ENCODE assay signal across 1 cellular context in the genomic region with DNA sequence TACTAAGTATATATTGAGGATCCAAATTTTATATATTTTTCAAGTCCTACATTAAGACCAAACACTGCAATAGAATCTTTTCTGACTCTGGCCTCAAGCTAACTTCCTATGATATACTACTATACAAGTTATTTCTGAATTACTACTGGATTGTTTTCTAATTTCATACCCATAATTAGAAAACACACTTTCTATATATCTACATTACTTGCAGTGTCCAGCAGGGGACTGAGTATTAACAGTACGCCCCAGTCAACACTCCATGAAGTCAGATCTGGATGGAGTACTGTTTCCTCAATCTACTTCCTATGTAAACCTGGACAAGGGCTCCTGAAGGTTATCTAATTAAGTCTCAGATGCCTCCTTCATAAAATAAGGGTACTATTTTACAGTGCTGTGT.
TF ChIP-seq lines count a peak whose summit lies in the region.

No MANE protein-coding gene starts in this region.

TF ChIP-seq in GM23338, 12 proteins besides CTCF, POLR2A, EP300 and RAD21:
- TF ChIP-seq POLR2AphosphoS5 (IDR thresholded peaks at IDR 0.05; ENCODE audit: low read depth) (no peak), JUNB (IDR thresholded peaks at IDR 0.05; ENCODE audit: unreplicated experiment) (no peak), NANOG (IDR thresholded peaks at IDR 0.05; ENCODE audit: borderline replicate concordance) (no peak), CREB1 (CRISPR knock-in tag; IDR thresholded peaks at IDR 0.05; ENCODE audit: low read depth) (no peak), STAT1 (IDR thresholded peaks at IDR 0.05; ENCODE audit: unreplicated experiment) (no peak), ZNF114 (CRISPR knock-in tag; IDR thresholded peaks at IDR 0.05) (no peak), EZH2phosphoT487 (IDR thresholded peaks at IDR 0.05; ENCODE audit: unreplicated experiment) (no peak), EZH2 (IDR thresholded peaks at IDR 0.05; ENCODE audit: low read depth, unreplicated experiment) (no peak), ZNF331 (CRISPR knock-in tag; IDR thresholded peaks at IDR 0.05; ENCODE audit: low read depth) (no peak)
- TF ChIP-seq, protein P1, sequence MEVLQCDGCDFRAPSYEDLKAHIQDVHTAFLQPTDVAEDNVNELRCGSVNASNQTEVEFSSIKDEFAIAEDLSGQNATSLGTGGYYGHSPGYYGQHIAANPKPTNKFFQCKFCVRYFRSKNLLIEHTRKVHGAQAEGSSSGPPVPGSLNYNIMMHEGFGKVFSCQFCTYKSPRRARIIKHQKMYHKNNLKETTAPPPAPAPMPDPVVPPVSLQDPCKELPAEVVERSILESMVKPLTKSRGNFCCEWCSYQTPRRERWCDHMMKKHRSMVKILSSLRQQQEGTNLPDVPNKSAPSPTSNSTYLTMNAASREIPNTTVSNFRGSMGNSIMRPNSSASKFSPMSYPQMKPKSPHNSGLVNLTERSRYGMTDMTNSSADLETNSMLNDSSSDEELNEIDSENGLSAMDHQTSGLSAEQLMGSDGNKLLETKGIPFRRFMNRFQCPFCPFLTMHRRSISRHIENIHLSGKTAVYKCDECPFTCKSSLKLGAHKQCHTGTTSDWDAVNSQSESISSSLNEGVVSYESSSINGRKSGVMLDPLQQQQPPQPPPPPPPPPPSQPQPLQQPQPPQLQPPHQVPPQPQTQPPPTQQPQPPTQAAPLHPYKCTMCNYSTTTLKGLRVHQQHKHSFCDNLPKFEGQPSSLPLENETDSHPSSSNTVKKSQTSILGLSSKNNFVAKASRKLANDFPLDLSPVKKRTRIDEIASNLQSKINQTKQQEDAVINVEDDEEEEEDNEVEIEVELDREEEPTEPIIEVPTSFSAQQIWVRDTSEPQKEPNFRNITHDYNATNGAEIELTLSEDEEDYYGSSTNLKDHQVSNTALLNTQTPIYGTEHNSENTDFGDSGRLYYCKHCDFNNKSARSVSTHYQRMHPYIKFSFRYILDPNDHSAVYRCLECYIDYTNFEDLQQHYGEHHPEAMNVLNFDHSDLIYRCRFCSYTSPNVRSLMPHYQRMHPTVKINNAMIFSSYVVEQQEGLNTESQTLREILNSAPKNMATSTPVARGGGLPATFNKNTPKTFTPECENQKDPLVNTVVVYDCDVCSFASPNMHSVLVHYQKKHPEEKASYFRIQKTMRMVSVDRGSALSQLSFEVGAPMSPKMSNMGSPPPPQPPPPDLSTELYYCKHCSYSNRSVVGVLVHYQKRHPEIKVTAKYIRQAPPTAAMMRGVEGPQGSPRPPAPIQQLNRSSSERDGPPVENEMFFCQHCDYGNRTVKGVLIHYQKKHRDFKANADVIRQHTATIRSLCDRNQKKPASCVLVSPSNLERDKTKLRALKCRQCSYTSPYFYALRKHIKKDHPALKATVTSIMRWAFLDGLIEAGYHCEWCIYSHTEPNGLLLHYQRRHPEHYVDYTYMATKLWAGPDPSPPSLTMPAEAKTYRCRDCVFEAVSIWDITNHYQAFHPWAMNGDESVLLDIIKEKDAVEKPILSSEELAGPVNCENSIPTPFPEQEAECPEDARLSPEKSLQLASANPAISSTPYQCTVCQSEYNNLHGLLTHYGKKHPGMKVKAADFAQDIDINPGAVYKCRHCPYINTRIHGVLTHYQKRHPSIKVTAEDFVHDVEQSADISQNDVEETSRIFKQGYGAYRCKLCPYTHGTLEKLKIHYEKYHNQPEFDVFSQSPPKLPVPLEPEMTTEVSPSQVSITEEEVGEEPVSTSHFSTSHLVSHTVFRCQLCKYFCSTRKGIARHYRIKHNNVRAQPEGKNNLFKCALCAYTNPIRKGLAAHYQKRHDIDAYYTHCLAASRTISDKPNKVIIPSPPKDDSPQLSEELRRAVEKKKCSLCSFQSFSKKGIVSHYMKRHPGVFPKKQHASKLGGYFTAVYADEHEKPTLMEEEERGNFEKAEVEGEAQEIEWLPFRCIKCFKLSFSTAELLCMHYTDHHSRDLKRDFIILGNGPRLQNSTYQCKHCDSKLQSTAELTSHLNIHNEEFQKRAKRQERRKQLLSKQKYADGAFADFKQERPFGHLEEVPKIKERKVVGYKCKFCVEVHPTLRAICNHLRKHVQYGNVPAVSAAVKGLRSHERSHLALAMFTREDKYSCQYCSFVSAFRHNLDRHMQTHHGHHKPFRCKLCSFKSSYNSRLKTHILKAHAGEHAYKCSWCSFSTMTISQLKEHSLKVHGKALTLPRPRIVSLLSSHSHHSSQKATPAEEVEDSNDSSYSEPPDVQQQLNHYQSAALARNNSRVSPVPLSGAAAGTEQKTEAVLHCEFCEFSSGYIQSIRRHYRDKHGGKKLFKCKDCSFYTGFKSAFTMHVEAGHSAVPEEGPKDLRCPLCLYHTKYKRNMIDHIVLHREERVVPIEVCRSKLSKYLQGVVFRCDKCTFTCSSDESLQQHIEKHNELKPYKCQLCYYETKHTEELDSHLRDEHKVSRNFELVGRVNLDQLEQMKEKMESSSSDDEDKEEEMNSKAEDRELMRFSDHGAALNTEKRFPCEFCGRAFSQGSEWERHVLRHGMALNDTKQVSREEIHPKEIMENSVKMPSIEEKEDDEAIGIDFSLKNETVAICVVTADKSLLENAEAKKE (CRISPR knock-in tag; IDR thresholded peaks at IDR 0.05): no peak
- TF ChIP-seq, protein P2, sequence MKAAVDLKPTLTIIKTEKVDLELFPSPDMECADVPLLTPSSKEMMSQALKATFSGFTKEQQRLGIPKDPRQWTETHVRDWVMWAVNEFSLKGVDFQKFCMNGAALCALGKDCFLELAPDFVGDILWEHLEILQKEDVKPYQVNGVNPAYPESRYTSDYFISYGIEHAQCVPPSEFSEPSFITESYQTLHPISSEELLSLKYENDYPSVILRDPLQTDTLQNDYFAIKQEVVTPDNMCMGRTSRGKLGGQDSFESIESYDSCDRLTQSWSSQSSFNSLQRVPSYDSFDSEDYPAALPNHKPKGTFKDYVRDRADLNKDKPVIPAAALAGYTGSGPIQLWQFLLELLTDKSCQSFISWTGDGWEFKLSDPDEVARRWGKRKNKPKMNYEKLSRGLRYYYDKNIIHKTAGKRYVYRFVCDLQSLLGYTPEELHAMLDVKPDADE (IDR thresholded peaks at IDR 0.05): no peak
- TF ChIP-seq, protein P3, sequence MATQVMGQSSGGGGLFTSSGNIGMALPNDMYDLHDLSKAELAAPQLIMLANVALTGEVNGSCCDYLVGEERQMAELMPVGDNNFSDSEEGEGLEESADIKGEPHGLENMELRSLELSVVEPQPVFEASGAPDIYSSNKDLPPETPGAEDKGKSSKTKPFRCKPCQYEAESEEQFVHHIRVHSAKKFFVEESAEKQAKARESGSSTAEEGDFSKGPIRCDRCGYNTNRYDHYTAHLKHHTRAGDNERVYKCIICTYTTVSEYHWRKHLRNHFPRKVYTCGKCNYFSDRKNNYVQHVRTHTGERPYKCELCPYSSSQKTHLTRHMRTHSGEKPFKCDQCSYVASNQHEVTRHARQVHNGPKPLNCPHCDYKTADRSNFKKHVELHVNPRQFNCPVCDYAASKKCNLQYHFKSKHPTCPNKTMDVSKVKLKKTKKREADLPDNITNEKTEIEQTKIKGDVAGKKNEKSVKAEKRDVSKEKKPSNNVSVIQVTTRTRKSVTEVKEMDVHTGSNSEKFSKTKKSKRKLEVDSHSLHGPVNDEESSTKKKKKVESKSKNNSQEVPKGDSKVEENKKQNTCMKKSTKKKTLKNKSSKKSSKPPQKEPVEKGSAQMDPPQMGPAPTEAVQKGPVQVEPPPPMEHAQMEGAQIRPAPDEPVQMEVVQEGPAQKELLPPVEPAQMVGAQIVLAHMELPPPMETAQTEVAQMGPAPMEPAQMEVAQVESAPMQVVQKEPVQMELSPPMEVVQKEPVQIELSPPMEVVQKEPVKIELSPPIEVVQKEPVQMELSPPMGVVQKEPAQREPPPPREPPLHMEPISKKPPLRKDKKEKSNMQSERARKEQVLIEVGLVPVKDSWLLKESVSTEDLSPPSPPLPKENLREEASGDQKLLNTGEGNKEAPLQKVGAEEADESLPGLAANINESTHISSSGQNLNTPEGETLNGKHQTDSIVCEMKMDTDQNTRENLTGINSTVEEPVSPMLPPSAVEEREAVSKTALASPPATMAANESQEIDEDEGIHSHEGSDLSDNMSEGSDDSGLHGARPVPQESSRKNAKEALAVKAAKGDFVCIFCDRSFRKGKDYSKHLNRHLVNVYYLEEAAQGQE (IDR thresholded peaks at IDR 0.05; ENCODE audit: unreplicated experiment): no peak
TF ChIP-seq in GM23338: peak in this region for 0.
